33 cellular contexts compared by ENCODE assay signal in the genomic region with DNA sequence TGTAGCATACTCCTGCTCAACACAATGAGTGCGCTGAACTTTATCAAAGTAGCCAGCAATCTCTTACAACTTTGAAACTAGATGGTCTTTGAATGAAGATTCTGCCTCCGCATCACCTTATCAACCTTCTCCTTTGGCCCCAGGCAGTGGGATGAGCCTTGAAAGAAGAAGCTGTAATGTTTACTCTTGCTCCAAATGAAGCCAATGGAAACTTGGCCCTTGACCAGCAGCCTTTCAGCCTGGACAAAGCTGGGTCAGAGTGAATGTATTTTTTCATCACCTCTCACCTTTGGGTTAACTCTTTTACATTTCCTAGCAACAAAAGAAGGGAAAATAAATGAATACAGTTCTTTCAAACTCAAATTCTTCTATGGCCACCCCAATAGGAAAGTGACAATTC.
"Had no signal": no experiment of that assay in that cellular context is flagged by ENCODE, and none has a peak within 500 bp of the region (broad histone marks: within the 10 kb centered on the region; RNA-seq: fewer than 3 reads in every experiment).

No MANE protein-coding gene starts in this region.

- H3K4me3 ChIP-seq: K562 had no signal

- H3K27me3 ChIP-seq: brain microvascular endothelial cell had no signal

- DNase-seq: activated CD4-positive, alpha-beta memory T cell treated with anti-CD3 and anti-CD28 coated beads, Interleukin-2, amount 10 ng/mL, durations not matched to agents 7 days and 5 days; activated CD4-positive, alpha-beta T cell treated with anti-CD3 and anti-CD28 coated beads for 1 hour; activated CD4-positive, alpha-beta T cell treated with anti-CD3 and anti-CD28 coated beads for 48 hours; activated CD4-positive, CD25-positive, alpha-beta regulatory T cell; activated CD8-positive, alpha-beta memory T cell treated with anti-CD3 and anti-CD28 coated beads for 24 hours; activated CD8-positive, alpha-beta memory T cell treated with anti-CD3 and anti-CD28 coated beads, Interleukin-2, amount 10 ng/mL, durations not matched to agents 7 days and 5 days; activated CD8-positive, alpha-beta memory T cell treated with anti-CD3 and anti-CD28 coated beads, Interleukin-2, amount 50 U/mL, for 48 hours; activated effector memory CD4-positive, alpha-beta T cell treated with Interleukin-2 at 50 U/mL for 16 hours; activated naive CD4-positive, alpha-beta T cell treated with anti-CD3 and anti-CD28 coated beads, Interleukin-2, amount 10 ng/mL, durations not matched to agents 7 days and 5 days; activated naive CD8-positive, alpha-beta T cell treated with anti-CD3 and anti-CD28 coated beads, Interleukin-2, amount 50 U/mL, for 24 hours; activated T-cell treated with anti-CD3 and anti-CD28 coated beads, Interleukin-2, amount 50 U/mL, for 48 hours; amniotic stem cell; aorta; brain microvascular endothelial cell; NCI-H1092 treated with DMSO at 0.1 percent for 48 hours; NCI-H1417; NCI-H146; NCI-H187; NCI-H2029 treated with DMSO at 0.1 percent for 48 hours; NCI-H2107; NCI-H2171; NCI-H446; NCI-H510A treated with DMSO at 0.1 percent for 48 hours; NCI-H526 treated with DMSO at 0.1 percent for 48 hours; NCI-H774; SIG-M5; SW 1271; T-helper 1 cell; T-helper 2 cell; T-helper 9 cell; WERI-Rb-1 had no signal

- H3K36me3 ChIP-seq: brain microvascular endothelial cell, WERI-Rb-1 had no signal

- H3K27ac ChIP-seq: brain microvascular endothelial cell, WERI-Rb-1 had no signal

- ATAC-seq: activated CD8-positive, alpha-beta memory T cell treated with anti-CD3 and anti-CD28 coated beads, Interleukin-2, amount 10 ng/mL, durations not matched to agents 7 days and 5 days; activated naive CD8-positive, alpha-beta T cell treated with anti-CD3 and anti-CD28 coated beads, Interleukin-2, amount 50 U/mL, for 24 hours; K562; Panc1 had no signal
